ENCODE assay signal across 8 cellular contexts in genomic region chr2:230660294-230661060, GRCh38. TPM values are rescaled to one million over a fixed set of nuclear protein-coding genes. Genes with fewer than 3 reads are reported as not detected.
A peak's percentile ranks its signal among the peaks of the same experiment; 100 is the strongest.
DNase-seq lines count a peak whose midpoint lies in the region; ATAC-seq, FAIRE-seq and TF ChIP-seq lines count a peak whose summit lies in the region.

No MANE protein-coding gene starts in this region.

- peak; percentile 44 to 61 (median 53) for DNase-seq in CD4-positive, alpha-beta memory T cell
- DNase-seq in NT2/D1 (ENCODE audit: low read depth, low spot score) = no peak
- peak; percentile 27 for DNase-seq in adipocyte (ENCODE audit: low read depth)
- DNase-seq in natural killer cell = no peak
- DNase-seq in RCC 7860 (ENCODE audit: low spot score) = no peak
- no peak for DNase-seq in iPS-NIHi11 (ENCODE audit: low spot score)
- DNase-seq in NCI-H2196 (lab: John Stamatoyannopoulos, UW; ENCODE audit: unreplicated experiment) = no peak

- peak overlapping the region; percentile 52 to 87 (median 79) for H3K4me3 Mint-ChIP-seq in CD4-positive, alpha-beta memory T cell
- H3K4me3 Mint-ChIP-seq in natural killer cell = peak overlapping the region; percentile 75

- no peaks in the 10 kb centered on the region for H3K27me3 Mint-ChIP-seq in CD4-positive, alpha-beta memory T cell
- H3K27me3 Mint-ChIP-seq in natural killer cell (ENCODE audit: low read depth in 2 of 2) = no peaks in the 10 kb centered on the region

- H3K9ac ChIP-seq in NT2/D1 (ENCODE audit: insufficient read length, low read depth) = peak overlapping the region; percentile 16
- no peak overlapping the region for H3K9ac ChIP-seq in adipocyte (ENCODE audit: low read length)

- CTCF ChIA-PET in CD4-positive, alpha-beta memory T cell (lab: Charles Lee; ENCODE audit: partially characterized antibody) = interaction anchor here (0.6 to 2.1 kb wide), 6 partner anchors 16 to 164 kb away, joined by 3 to 12 read pairs (median 3); no protein-coding TSS in a partner anchor

- no peaks in the 10 kb centered on the region for H3K9me3 ChIP-seq in CD4-positive, alpha-beta memory T cell (ENCODE audit: control insufficient read depth in 1 of 2, low read length in 2 of 2)
- no peaks in the 10 kb centered on the region for H3K9me3 ChIP-seq in NT2/D1 (ENCODE audit: insufficient read depth, low read length)
- no peaks in the 10 kb centered on the region for H3K9me3 ChIP-seq in adipocyte (ENCODE audit: control insufficient read depth, low read length)

- H3K36me3 ChIP-seq in CD4-positive, alpha-beta memory T cell (ENCODE audit: insufficient read depth, low read length) = no peaks in the 10 kb centered on the region
- H3K36me3 ChIP-seq in NT2/D1 (ENCODE audit: insufficient read depth, insufficient read length, low read length) = no peaks in the 10 kb centered on the region
- no peaks in the 10 kb centered on the region for H3K36me3 ChIP-seq in adipocyte (ENCODE audit: control insufficient read depth, insufficient read depth, low read length, severe bottlenecking)

- POLR2A ChIA-PET in CD4-positive, alpha-beta memory T cell (lab: Charles Lee; ENCODE audit: partially characterized antibody) = interaction anchor here (0.8 to 3.2 kb wide), 12 partner anchors 9 to 138 kb away, joined by 3 to 41 read pairs (median 6); no protein-coding TSS in a partner anchor

- peak; percentile 36 to 74 (median 66) for ATAC-seq in natural killer cell
- ATAC-seq in GM18519 (IDR thresholded peaks at IDR 0.05; ENCODE audit: low FRiP score, unreplicated experiment) = no peak

- H3K27ac ChIP-seq in CD4-positive, alpha-beta memory T cell (ENCODE audit: low read depth, low read length) = peak overlapping the region; percentile 54

- no peak for FAIRE-seq in RCC 7860 (lab: Jason Lieb, UNC)

- no peaks in the 10 kb centered on the region for H3K27me3 ChIP-seq in CD4-positive, alpha-beta memory T cell (ENCODE audit: insufficient read depth, low read length)
- peaks cover 10% of the 10 kb centered on the region for H3K27me3 ChIP-seq in NT2/D1 (ENCODE audit: insufficient read depth, insufficient read length)
- H3K27me3 ChIP-seq in adipocyte (replicated peaks; ENCODE audit: control insufficient read depth, insufficient read depth, low read length) = no peaks in the 10 kb centered on the region

- H3K4me1 ChIP-seq in CD4-positive, alpha-beta memory T cell (ENCODE audit: insufficient read depth, low read length) = peaks cover 94% of the 10 kb centered on the region
- H3K4me1 ChIP-seq in NT2/D1 (ENCODE audit: insufficient read depth, insufficient read length) = peaks cover 26% of the 10 kb centered on the region
- H3K4me1 ChIP-seq in adipocyte (ENCODE audit: control insufficient read depth, insufficient read depth, low read length) = peaks cover 5% of the 10 kb centered on the region

- peaks cover 76 to 99% (median 87%) of the 10 kb centered on the region in 4 donors for H3K4me1 Mint-ChIP-seq in CD4-positive, alpha-beta memory T cell
- H3K4me1 Mint-ChIP-seq in natural killer cell = peaks cover 66 to 83% of the 10 kb centered on the region in 2 donors

- peak overlapping the region; percentile 83 to 98 (median 96) for H3K27ac Mint-ChIP-seq in CD4-positive, alpha-beta memory T cell
- peak overlapping the region; percentile 79 to 89 for H3K27ac Mint-ChIP-seq in natural killer cell

- peak overlapping the region; percentile 24 to 36 for H3K4me3 ChIP-seq in CD4-positive, alpha-beta memory T cell (ENCODE audit: low read length in 2 of 2)
- H3K4me3 ChIP-seq in NT2/D1 (ENCODE audit: insufficient read length, low read depth) = no peak overlapping the region
- no peak overlapping the region for H3K4me3 ChIP-seq in adipocyte (ENCODE audit: low read length)

- H3K36me3 Mint-ChIP-seq in CD4-positive, alpha-beta memory T cell = no peaks in the 10 kb centered on the region
- no peaks in the 10 kb centered on the region for H3K36me3 Mint-ChIP-seq in natural killer cell

- no peak for TF ChIP-seq CTCF in natural killer cell (IDR thresholded peaks at IDR 0.05)

- H3K9me3 Mint-ChIP-seq in CD4-positive, alpha-beta memory T cell = no peaks in the 10 kb centered on the region
- no peaks in the 10 kb centered on the region for H3K9me3 Mint-ChIP-seq in natural killer cell

- intact Hi-C loops in CD4-positive, alpha-beta memory T cell (cut with micrococcal nuclease) = loop anchor here (1.0 to 2.0 kb wide), 2 partner anchors 16 to 54 kb away; no protein-coding TSS in a partner anchor
- intact Hi-C loops in natural killer cell (cut with micrococcal nuclease) = loop anchor here (2.0 to 5.0 kb wide), 2 partner anchors 52 to 137 kb away; partner anchors contain the start of gene CAB39

RNA-seq across cellular contexts. Expression of gene CAB39, which starts 52.2 kb away (rescaled TPM):
- 100 to 1,000 TPM; 112 to 115 TPM for total RNA-seq in CD4-positive, alpha-beta memory T cell
- polyA plus RNA-seq in CD4-positive, alpha-beta memory T cell = 10 to 100 TPM; 80.8 to 88.5 TPM
- total RNA-seq in natural killer cell = 10 to 100 TPM; 75.4 to 96.5 (median 90.5) TPM

Comparison
In these comparisons a context has a peak if more than half of its experiments do, and no peak if none do; other contexts are left out.
1. DNase-seq: peak in CD4-positive, alpha-beta memory T cell (5 of 5) and adipocyte (single experiment); none in NT2/D1 (single experiment), natural killer cell (single experiment), RCC 7860 (single experiment), iPS-NIHi11 (single experiment) and NCI-H2196 (single experiment).
2. H3K4me3 ChIP-seq: peak in CD4-positive, alpha-beta memory T cell (2 of 2); none in NT2/D1 (single experiment) and adipocyte (single experiment).